1 cellular context compared by ENCODE assay signal in the genomic region with DNA sequence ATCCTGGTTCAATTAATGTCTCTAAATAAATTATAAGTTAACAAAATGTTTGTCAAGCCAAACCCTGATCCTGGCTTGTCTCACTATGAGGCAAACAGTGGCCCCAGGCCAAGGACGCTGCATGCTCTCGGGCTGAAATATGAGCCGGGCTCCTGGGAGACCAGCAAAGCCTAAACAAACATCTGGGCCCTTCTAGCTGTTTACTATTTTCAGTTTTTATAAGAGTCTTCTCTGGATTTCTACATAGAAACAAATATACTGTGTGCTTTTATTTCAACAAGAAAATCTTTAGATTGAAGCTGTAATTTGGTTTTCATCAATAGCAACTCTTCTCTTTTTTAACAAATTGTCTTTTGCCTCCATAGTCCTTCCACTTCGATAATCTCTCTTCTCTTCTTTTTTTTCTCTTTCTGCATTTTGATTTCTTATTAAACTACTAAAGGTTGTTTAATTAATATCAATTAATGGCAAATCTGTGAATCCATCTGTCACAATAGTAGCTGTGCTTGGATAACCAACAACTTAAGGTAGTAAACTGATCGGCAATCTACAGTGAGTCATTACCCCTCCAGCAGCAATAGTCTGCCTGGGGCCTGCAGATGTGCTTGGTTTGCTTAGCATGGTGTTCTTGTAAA.
TF ChIP-seq lines count a peak whose summit lies in the region.

No MANE protein-coding gene starts in this region.

TF ChIP-seq in K562, 482 proteins besides CTCF, POLR2A, EP300 and RAD21 (continued from another document and continues in another):
- TF ChIP-seq, protein P1, sequence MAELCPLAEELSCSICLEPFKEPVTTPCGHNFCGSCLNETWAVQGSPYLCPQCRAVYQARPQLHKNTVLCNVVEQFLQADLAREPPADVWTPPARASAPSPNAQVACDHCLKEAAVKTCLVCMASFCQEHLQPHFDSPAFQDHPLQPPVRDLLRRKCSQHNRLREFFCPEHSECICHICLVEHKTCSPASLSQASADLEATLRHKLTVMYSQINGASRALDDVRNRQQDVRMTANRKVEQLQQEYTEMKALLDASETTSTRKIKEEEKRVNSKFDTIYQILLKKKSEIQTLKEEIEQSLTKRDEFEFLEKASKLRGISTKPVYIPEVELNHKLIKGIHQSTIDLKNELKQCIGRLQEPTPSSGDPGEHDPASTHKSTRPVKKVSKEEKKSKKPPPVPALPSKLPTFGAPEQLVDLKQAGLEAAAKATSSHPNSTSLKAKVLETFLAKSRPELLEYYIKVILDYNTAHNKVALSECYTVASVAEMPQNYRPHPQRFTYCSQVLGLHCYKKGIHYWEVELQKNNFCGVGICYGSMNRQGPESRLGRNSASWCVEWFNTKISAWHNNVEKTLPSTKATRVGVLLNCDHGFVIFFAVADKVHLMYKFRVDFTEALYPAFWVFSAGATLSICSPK (IDR thresholded peaks at IDR 0.05; ENCODE audit: borderline replicate concordance) = no peak
- no peak for TF ChIP-seq TAF7 (tag; IDR thresholded peaks at IDR 0.05)
- TF ChIP-seq, protein P2, sequence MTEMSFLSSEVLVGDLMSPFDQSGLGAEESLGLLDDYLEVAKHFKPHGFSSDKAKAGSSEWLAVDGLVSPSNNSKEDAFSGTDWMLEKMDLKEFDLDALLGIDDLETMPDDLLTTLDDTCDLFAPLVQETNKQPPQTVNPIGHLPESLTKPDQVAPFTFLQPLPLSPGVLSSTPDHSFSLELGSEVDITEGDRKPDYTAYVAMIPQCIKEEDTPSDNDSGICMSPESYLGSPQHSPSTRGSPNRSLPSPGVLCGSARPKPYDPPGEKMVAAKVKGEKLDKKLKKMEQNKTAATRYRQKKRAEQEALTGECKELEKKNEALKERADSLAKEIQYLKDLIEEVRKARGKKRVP (CRISPR knock-in tag; IDR thresholded peaks at IDR 0.05) = no peak
- TF ChIP-seq, protein P3, sequence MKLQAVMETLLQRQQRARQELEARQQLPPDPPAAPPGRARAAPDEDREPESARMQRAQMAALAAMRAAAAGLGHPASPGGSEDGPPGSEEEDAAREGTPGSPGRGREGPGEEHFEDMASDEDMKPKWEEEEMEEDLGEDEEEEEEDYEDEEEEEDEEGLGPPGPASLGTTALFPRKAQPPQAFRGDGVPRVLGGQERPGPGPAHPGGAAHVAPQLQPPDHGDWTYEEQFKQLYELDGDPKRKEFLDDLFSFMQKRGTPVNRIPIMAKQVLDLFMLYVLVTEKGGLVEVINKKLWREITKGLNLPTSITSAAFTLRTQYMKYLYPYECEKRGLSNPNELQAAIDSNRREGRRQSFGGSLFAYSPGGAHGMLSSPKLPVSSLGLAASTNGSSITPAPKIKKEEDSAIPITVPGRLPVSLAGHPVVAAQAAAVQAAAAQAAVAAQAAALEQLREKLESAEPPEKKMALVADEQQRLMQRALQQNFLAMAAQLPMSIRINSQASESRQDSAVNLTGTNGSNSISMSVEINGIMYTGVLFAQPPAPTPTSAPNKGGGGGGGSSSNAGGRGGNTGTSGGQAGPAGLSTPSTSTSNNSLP (IDR thresholded peaks at IDR 0.05; ENCODE audit: borderline replicate concordance, low read depth, low read length) = no peak
- TF ChIP-seq, protein P4, sequence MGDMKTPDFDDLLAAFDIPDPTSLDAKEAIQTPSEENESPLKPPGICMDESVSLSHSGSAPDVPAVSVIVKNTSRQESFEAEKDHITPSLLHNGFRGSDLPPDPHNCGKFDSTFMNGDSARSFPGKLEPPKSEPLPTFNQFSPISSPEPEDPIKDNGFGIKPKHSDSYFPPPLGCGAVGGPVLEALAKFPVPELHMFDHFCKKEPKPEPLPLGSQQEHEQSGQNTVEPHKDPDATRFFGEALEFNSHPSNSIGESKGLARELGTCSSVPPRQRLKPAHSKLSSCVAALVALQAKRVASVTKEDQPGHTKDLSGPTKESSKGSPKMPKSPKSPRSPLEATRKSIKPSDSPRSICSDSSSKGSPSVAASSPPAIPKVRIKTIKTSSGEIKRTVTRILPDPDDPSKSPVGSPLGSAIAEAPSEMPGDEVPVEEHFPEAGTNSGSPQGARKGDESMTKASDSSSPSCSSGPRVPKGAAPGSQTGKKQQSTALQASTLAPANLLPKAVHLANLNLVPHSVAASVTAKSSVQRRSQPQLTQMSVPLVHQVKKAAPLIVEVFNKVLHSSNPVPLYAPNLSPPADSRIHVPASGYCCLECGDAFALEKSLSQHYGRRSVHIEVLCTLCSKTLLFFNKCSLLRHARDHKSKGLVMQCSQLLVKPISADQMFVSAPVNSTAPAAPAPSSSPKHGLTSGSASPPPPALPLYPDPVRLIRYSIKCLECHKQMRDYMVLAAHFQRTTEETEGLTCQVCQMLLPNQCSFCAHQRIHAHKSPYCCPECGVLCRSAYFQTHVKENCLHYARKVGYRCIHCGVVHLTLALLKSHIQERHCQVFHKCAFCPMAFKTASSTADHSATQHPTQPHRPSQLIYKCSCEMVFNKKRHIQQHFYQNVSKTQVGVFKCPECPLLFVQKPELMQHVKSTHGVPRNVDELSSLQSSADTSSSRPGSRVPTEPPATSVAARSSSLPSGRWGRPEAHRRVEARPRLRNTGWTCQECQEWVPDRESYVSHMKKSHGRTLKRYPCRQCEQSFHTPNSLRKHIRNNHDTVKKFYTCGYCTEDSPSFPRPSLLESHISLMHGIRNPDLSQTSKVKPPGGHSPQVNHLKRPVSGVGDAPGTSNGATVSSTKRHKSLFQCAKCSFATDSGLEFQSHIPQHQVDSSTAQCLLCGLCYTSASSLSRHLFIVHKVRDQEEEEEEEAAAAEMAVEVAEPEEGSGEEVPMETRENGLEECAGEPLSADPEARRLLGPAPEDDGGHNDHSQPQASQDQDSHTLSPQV (IDR thresholded peaks at IDR 0.05) = 0 out of 2 replicates have a peak, but pooled peaks have one; percentile 47
- no peak for TF ChIP-seq ERF (CRISPR knock-in tag; IDR thresholded peaks at IDR 0.05)
- TF ChIP-seq, protein P5, sequence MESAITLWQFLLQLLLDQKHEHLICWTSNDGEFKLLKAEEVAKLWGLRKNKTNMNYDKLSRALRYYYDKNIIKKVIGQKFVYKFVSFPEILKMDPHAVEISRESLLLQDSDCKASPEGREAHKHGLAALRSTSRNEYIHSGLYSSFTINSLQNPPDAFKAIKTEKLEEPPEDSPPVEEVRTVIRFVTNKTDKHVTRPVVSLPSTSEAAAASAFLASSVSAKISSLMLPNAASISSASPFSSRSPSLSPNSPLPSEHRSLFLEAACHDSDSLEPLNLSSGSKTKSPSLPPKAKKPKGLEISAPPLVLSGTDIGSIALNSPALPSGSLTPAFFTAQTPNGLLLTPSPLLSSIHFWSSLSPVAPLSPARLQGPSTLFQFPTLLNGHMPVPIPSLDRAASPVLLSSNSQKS (CRISPR knock-in tag; IDR thresholded peaks at IDR 0.05) = no peak
- peak; percentile 54; the same call in 1 of the 2 replicates for TF ChIP-seq ZFX (CRISPR knock-in tag; IDR thresholded peaks at IDR 0.05)
- TF ChIP-seq, protein P6, sequence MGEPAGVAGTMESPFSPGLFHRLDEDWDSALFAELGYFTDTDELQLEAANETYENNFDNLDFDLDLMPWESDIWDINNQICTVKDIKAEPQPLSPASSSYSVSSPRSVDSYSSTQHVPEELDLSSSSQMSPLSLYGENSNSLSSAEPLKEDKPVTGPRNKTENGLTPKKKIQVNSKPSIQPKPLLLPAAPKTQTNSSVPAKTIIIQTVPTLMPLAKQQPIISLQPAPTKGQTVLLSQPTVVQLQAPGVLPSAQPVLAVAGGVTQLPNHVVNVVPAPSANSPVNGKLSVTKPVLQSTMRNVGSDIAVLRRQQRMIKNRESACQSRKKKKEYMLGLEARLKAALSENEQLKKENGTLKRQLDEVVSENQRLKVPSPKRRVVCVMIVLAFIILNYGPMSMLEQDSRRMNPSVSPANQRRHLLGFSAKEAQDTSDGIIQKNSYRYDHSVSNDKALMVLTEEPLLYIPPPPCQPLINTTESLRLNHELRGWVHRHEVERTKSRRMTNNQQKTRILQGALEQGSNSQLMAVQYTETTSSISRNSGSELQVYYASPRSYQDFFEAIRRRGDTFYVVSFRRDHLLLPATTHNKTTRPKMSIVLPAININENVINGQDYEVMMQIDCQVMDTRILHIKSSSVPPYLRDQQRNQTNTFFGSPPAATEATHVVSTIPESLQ (CRISPR knock-in tag; IDR thresholded peaks at IDR 0.05) = no peak
- no peak for TF ChIP-seq ZBED1 (IDR thresholded peaks at IDR 0.05)
- TF ChIP-seq, protein P7, sequence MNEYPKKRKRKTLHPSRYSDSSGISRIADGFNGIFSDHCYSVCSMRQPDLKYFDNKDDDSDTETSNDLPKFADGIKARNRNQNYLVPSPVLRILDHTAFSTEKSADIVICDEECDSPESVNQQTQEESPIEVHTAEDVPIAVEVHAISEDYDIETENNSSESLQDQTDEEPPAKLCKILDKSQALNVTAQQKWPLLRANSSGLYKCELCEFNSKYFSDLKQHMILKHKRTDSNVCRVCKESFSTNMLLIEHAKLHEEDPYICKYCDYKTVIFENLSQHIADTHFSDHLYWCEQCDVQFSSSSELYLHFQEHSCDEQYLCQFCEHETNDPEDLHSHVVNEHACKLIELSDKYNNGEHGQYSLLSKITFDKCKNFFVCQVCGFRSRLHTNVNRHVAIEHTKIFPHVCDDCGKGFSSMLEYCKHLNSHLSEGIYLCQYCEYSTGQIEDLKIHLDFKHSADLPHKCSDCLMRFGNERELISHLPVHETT (CRISPR knock-in tag; conservative IDR thresholded peaks at IDR 0.05 in 1 of 2, IDR thresholded peaks at IDR 0.05 in 1 of 2) = no peak
- TF ChIP-seq, protein P8, sequence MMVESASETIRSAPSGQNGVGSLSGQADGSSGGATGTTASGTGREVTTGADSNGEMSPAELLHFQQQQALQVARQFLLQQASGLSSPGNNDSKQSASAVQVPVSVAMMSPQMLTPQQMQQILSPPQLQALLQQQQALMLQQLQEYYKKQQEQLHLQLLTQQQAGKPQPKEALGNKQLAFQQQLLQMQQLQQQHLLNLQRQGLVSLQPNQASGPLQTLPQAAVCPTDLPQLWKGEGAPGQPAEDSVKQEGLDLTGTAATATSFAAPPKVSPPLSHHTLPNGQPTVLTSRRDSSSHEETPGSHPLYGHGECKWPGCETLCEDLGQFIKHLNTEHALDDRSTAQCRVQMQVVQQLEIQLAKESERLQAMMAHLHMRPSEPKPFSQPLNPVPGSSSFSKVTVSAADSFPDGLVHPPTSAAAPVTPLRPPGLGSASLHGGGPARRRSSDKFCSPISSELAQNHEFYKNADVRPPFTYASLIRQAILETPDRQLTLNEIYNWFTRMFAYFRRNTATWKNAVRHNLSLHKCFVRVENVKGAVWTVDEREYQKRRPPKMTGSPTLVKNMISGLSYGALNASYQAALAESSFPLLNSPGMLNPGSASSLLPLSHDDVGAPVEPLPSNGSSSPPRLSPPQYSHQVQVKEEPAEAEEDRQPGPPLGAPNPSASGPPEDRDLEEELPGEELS (CRISPR knock-in tag; IDR thresholded peaks at IDR 0.05; ENCODE audit: borderline replicate concordance) = no peak
- no peak for TF ChIP-seq C11orf30 (IDR thresholded peaks at IDR 0.05; ENCODE audit: low read depth)
- TF ChIP-seq, protein P9, sequence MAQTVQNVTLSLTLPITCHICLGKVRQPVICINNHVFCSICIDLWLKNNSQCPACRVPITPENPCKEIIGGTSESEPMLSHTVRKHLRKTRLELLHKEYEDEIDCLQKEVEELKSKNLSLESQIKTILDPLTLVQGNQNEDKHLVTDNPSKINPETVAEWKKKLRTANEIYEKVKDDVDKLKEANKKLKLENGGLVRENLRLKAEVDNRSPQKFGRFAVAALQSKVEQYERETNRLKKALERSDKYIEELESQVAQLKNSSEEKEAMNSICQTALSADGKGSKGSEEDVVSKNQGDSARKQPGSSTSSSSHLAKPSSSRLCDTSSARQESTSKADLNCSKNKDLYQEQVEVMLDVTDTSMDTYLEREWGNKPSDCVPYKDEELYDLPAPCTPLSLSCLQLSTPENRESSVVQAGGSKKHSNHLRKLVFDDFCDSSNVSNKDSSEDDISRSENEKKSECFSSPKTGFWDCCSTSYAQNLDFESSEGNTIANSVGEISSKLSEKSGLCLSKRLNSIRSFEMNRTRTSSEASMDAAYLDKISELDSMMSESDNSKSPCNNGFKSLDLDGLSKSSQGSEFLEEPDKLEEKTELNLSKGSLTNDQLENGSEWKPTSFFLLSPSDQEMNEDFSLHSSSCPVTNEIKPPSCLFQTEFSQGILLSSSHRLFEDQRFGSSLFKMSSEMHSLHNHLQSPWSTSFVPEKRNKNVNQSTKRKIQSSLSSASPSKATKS (CRISPR knock-in tag; IDR thresholded peaks at IDR 0.05) = no peak
- TF ChIP-seq RBBP5 (IDR thresholded peaks at IDR 0.05; ENCODE audit: borderline replicate concordance, insufficient read depth, low read length, poor library complexity, severe bottlenecking) = peak; percentile 27
- no peak for TF ChIP-seq ZNF551 (CRISPR knock-in tag; IDR thresholded peaks at IDR 0.05)
- no peak for TF ChIP-seq NUFIP1 (IDR thresholded peaks at IDR 0.05; ENCODE audit: partially characterized antibody)
- TF ChIP-seq BDP1 (IDR thresholded peaks at IDR 0.05; ENCODE audit: insufficient read depth, insufficient read length) = no peak
- no peak for TF ChIP-seq KLF13 (tag; IDR thresholded peaks at IDR 0.05; ENCODE audit: borderline replicate concordance, low read depth)
- TF ChIP-seq, protein P10, sequence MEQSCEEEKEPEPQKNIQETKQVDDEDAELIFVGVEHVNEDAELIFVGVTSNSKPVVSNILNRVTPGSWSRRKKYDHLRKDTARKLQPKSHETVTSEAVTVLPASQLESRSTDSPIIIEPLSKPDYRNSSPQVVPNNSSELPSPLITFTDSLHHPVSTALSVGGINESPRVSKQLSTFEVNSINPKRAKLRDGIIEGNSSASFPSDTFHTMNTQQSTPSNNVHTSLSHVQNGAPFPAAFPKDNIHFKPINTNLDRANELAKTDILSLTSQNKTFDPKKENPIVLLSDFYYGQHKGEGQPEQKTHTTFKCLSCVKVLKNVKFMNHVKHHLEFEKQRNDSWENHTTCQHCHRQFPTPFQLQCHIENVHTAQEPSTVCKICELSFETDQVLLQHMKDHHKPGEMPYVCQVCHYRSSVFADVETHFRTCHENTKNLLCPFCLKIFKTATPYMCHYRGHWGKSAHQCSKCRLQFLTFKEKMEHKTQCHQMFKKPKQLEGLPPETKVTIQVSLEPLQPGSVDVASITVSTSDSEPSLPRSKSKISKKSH (CRISPR knock-in tag; IDR thresholded peaks at IDR 0.05) = no peak
- no peak for TF ChIP-seq ZNF79 (CRISPR knock-in tag; IDR thresholded peaks at IDR 0.05; ENCODE audit: low read depth)
- TF ChIP-seq ESRRA (IDR thresholded peaks at IDR 0.05; ENCODE audit: borderline replicate concordance, low read depth) = no peak
- TF ChIP-seq MED1 (CRISPR knock-in tag; IDR thresholded peaks at IDR 0.05; ENCODE audit: borderline replicate concordance) = no peak
- TF ChIP-seq RFX7 (CRISPR knock-in tag; IDR thresholded peaks at IDR 0.05) = no peak
- peak; percentile 81 for TF ChIP-seq ARID1B (IDR thresholded peaks at IDR 0.05)
- TF ChIP-seq ZBTB8A (IDR thresholded peaks at IDR 0.05; ENCODE audit: partially characterized antibody) = no peak
